24 cellular contexts compared by ENCODE assay signal in the genomic region with DNA sequence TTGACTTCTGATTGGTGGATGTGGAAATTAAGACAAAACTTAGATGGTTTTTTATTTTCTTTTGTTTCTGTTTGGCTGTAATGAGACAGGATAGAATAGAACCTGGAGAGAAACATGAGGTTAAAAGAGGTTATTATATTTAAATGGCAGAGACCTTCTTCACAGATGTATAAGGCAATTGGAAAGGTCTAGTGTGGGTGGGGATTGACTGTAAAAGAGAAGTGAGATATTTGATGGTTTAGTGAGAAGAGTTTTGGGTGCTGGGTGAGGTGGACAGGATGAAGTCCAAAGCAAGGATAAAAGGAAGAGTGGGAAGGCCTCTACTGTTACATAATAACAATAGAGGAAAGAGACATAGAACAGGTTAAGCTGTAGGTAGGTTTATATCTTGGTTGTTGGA. TPM values are rescaled to one million over a fixed set of nuclear protein-coding genes. Genes with fewer than 3 reads are reported as not detected.
DNase-seq lines count a peak whose midpoint lies in the region; ATAC-seq, FAIRE-seq and TF ChIP-seq lines count a peak whose summit lies in the region.
"Had no signal": no experiment of that assay in that cellular context is flagged by ENCODE, and none has a peak within 500 bp of the region (broad histone marks: within the 10 kb centered on the region; RNA-seq: fewer than 3 reads in every experiment).

No MANE protein-coding gene starts in this region.

- no peak for TF ChIP-seq CTCF in HCT116 (IDR thresholded peaks at IDR 0.05 in 2 of 3, conservative IDR thresholded peaks at IDR 0.05 in 1 of 3; ENCODE audit: borderline replicate concordance in 1 of 3, insufficient read depth in 1 of 3, low read depth in 2 of 3, low read length in 2 of 3)
- no peak for TF ChIP-seq CTCF in K562 (IDR thresholded peaks at IDR 0.05 in 2 of 3, conservative IDR thresholded peaks at IDR 0.05 in 1 of 3; ENCODE audit: insufficient read depth in 2 of 3, low read depth in 1 of 3, low read length in 3 of 3)

- no peaks in the 10 kb centered on the region for H3K4me1 Mint-ChIP-seq in stimulated activated naive B cell treated with anti-CD40 and anti-IgM and Interleukin-4, amounts not matched to agents 10 μg/mL and 1 μg/mL and 100 μg/mL, for 72 hours
- H3K4me1 Mint-ChIP-seq: CD14-positive monocyte; CD4-positive, alpha-beta memory T cell; CD4-positive, CD25-positive, alpha-beta regulatory T cell; CD8-positive, alpha-beta memory T cell had no signal

- H3K27me3 ChIP-seq in HCT116 (ENCODE audit: insufficient read depth, low read length) (no peaks in the 10 kb centered on the region), K562 (ENCODE audit: control insufficient read depth in 2 of 2, insufficient read depth in 2 of 2, low read length in 2 of 2) (no peaks in the 10 kb centered on the region)
- H3K27me3 ChIP-seq: BE2C, BLaER1 had no signal

- H3K9me2 ChIP-seq in HCT116 (ENCODE audit: insufficient read depth), result no peaks in the 10 kb centered on the region

- TF ChIP-seq POLR2A in HCT116 (IDR thresholded peaks at IDR 0.05; ENCODE audit: borderline replicate concordance, extremely low read depth, insufficient read depth, insufficient read length) (no peak), K562 (conservative IDR thresholded peaks at IDR 0.05) (no peak)

- no peak overlapping the region for H3K4me3 ChIP-seq in HCT116 (replicated peaks in 1 of 2; ENCODE audit: low read depth in 1 of 2, low read length in 2 of 2)
- H3K4me3 ChIP-seq in K562, result no peak overlapping the region
- H3K4me3 ChIP-seq: BLaER1 had no signal

- intact Hi-C loops in HCT116 (cut with micrococcal nuclease), result no loop called here
- intact Hi-C loops in K562 (cut with micrococcal nuclease), result no loop called here
- intact Hi-C loops in sciatic nerve (cut with DNase I), result no loop called here

- H4K20me1 ChIP-seq in HCT116 (ENCODE audit: insufficient read depth) (no peaks in the 10 kb centered on the region), K562 (replicated peaks; ENCODE audit: control insufficient read depth, insufficient read depth, low read length) (no peaks in the 10 kb centered on the region)
- H4K20me1 ChIP-seq: BLaER1 had no signal

- H3K36me3 ChIP-seq in HCT116 (ENCODE audit: control insufficient read depth in 1 of 2, insufficient read depth in 2 of 2, low read length in 2 of 2) (no peaks in the 10 kb centered on the region), K562 (ENCODE audit: control insufficient read depth, insufficient read depth, low read length) (no peaks in the 10 kb centered on the region)
- H3K36me3 ChIP-seq: BE2C, BLaER1 had no signal

- peaks cover 0 to 5% of the 10 kb centered on the region in 2 donors for H3K27me3 Mint-ChIP-seq in stimulated activated naive B cell treated with anti-CD40 and anti-IgM and Interleukin-4, amounts not matched to agents 10 μg/mL and 1 μg/mL and 100 μg/mL, for 72 hours
- H3K27me3 Mint-ChIP-seq: CD4-positive, CD25-positive, alpha-beta regulatory T cell had no signal

- POLR2A ChIA-PET in HCT116 (lab: Charles Lee) (no interaction called here), K562 (lab: Yijun Ruan, JAX) (no interaction called here)

- no peak for TF ChIP-seq RAD21 in HCT116 (IDR thresholded peaks at IDR 0.05; ENCODE audit: low read depth)
- TF ChIP-seq RAD21 in K562 (CRISPR knock-in tag; conservative IDR thresholded peaks at IDR 0.05 in 1 of 2, IDR thresholded peaks at IDR 0.05 in 1 of 2), result no peak

- no peak overlapping the region for H3K9ac ChIP-seq in HCT116 (ENCODE audit: low read length)
- H3K9ac ChIP-seq in K562 (ENCODE audit: insufficient read depth in 1 of 2, low read depth in 2 of 2, low read length in 2 of 2), result no peak overlapping the region
- H3K9ac ChIP-seq: BLaER1 had no signal

- no peaks in the 10 kb centered on the region for H3K9me3 Mint-ChIP-seq in stimulated activated naive B cell treated with anti-CD40 and anti-IgM and Interleukin-4, amounts not matched to agents 10 μg/mL and 1 μg/mL and 100 μg/mL, for 72 hours

- no peak overlapping the region for H3K4me3 Mint-ChIP-seq in stimulated activated naive B cell treated with anti-CD40 and anti-IgM and Interleukin-4, amounts not matched to agents 10 μg/mL and 1 μg/mL and 100 μg/mL, for 72 hours
- H3K4me3 Mint-ChIP-seq: CD14-positive monocyte; CD4-positive, alpha-beta memory T cell; CD4-positive, CD25-positive, alpha-beta regulatory T cell; CD8-positive, alpha-beta memory T cell had no signal

- H3K79me2 ChIP-seq in HCT116 (ENCODE audit: insufficient read depth, low read length) (no peaks in the 10 kb centered on the region), K562 (ENCODE audit: control insufficient read depth, insufficient read depth, low read length) (no peaks in the 10 kb centered on the region)

- H3K9me3 ChIP-seq in HCT116 (ENCODE audit: control insufficient read depth in 1 of 2, insufficient read depth in 1 of 2, low read depth in 1 of 2, low read length in 2 of 2), result no peaks in the 10 kb centered on the region
- no peaks in the 10 kb centered on the region for H3K9me3 ChIP-seq in K562 (replicated peaks; ENCODE audit: control insufficient read depth, insufficient read depth, low read depth, low read length)
- H3K9me3 ChIP-seq: BE2C, BLaER1 had no signal

- H3K27ac ChIP-seq in HCT116 (ENCODE audit: low read depth, low read length) (no peak overlapping the region), K562 (ENCODE audit: extremely low read depth, low read depth, low read length) (no peak overlapping the region)
- H3K27ac ChIP-seq: BLaER1 had no signal

- no peak for ATAC-seq in HCT116
- no peak for ATAC-seq in K562
- ATAC-seq in stimulated activated naive B cell treated with anti-CD40 and anti-IgM and Interleukin-4, amounts not matched to agents 10 μg/mL and 1 μg/mL and 100 μg/mL, for 72 hours (replicated peaks), result peak; percentile 74 to 79
- ATAC-seq in sciatic nerve, result no peak

- FAIRE-seq in K562 (lab: Jason Lieb, UNC), result no peak
- FAIRE-seq: A204.1, D721Med, GM12892, GM19239 had no signal

- BruUV-seq in HCT116 (replicated peaks; lab: Mats Ljungman, UMichigan), result no TSS peak
- BruUV-seq in K562 (replicated peaks; lab: Mats Ljungman, UMichigan), result no TSS peak

- no peak for TF ChIP-seq EP300 in K562 (IDR thresholded peaks at IDR 0.05; ENCODE audit: low read length)

- H3K4me1 ChIP-seq in HCT116 (ENCODE audit: control insufficient read depth in 1 of 2, insufficient read depth in 2 of 2, low read length in 2 of 2) (peaks cover 4 to 11% of the 10 kb centered on the region in 2 experiments; a peak in 3 of 4 replicates), K562 (replicated peaks in 1 of 2; ENCODE audit: control insufficient read depth in 2 of 2, insufficient read depth in 2 of 2, low read length in 2 of 2) (peaks cover 3 to 14% of the 10 kb centered on the region in 2 experiments; a peak in 3 of 5 replicates)
- H3K4me1 ChIP-seq: BE2C, BLaER1 had no signal

- no peak overlapping the region for H3K4me2 ChIP-seq in HCT116 (ENCODE audit: low read length)
- no peak overlapping the region for H3K4me2 ChIP-seq in K562 (ENCODE audit: insufficient read depth, low read length)
- H3K4me2 ChIP-seq: BLaER1 had no signal

- H3K9me1 ChIP-seq in K562 (ENCODE audit: control insufficient read depth, insufficient read depth, low read length), result no peaks in the 10 kb centered on the region

- H3K36me3 Mint-ChIP-seq in stimulated activated naive B cell treated with anti-CD40 and anti-IgM and Interleukin-4, amounts not matched to agents 10 μg/mL and 1 μg/mL and 100 μg/mL, for 72 hours, result no peaks in the 10 kb centered on the region
- H3K36me3 Mint-ChIP-seq: CD14-positive monocyte; CD4-positive, alpha-beta memory T cell; CD4-positive, CD25-positive, alpha-beta regulatory T cell; CD8-positive, alpha-beta memory T cell had no signal

- H2AFZ ChIP-seq in HCT116 (ENCODE audit: low read depth, low read length, poor library complexity, severe bottlenecking) (peak overlapping the region; percentile 40), K562 (ENCODE audit: low read depth, low read length) (peak overlapping the region; percentile 15; the same call in 1 of the 2 replicates)

- H3K27ac Mint-ChIP-seq in stimulated activated naive B cell treated with anti-CD40 and anti-IgM and Interleukin-4, amounts not matched to agents 10 μg/mL and 1 μg/mL and 100 μg/mL, for 72 hours, result no peak overlapping the region
- H3K27ac Mint-ChIP-seq: CD14-positive monocyte; CD4-positive, alpha-beta memory T cell; CD4-positive, CD25-positive, alpha-beta regulatory T cell; CD8-positive, alpha-beta memory T cell had no signal

- CTCF ChIA-PET in HCT116 (lab: Charles Lee) (no interaction called here), K562 (lab: Yijun Ruan, JAX; ENCODE audit: low intra/inter-chr PET ratio) (no interaction called here)

- DNase-seq in HCT116 (ENCODE audit: low read depth, low spot score), result no peak
- no peak for DNase-seq in K562 (ENCODE audit: extremely low read depth in 1 of 4, low spot score in 3 of 4)
- no peak for DNase-seq in stimulated activated naive B cell treated with anti-CD40 and anti-IgM and Interleukin-4, amounts not matched to agents 10 μg/mL and 1 μg/mL and 100 μg/mL, for 72 hours
- no peak for DNase-seq in D341Med (ENCODE audit: low spot score)
- no peak for DNase-seq in sciatic nerve (ENCODE audit: low spot score)
- DNase-seq in DMS53 treated with DMSO at 0.1 percent for 48 hours (lab: John Stamatoyannopoulos, UW; ENCODE audit: unreplicated experiment), result no peak
- DNase-seq: 8988T; ACHN; BE2C; C1 segment of cervical spinal cord; CD4-positive, alpha-beta memory T cell; CD4-positive, CD25-positive, alpha-beta regulatory T cell; CD8-positive, alpha-beta memory T cell; COR-L47; DMS79; DND-41; EL; GDM1 had no signal

- RAD21 ChIA-PET in HCT116 (lab: Charles Lee; ENCODE audit: low non-redundant PET in 1 of 2, low total read pairs in 2 of 2, uncharacterized antibody in 2 of 2, unreplicated experiment in 2 of 2), result no interaction called here

- in situ Hi-C loops in K562 (cut with MboI), result no loop called here

RNA-seq across cellular contexts. Expression of a gene that starts 43.8 kb away (rescaled TPM):
- total RNA-seq in HCT116 (2021; ENCODE audit: unreplicated experiment) (8.0 TPM), K562 (2014; rRNA removed) (11.3 and 13.0 TPM in 2 replicates), K562 (2014; rRNA removed; fragmentation: Illumina TruSeq; extraction: Trizol) (13.7 and 17.2 TPM in 2 replicates), K562 (2015; rRNA removed; fragmentation: Illumina TruSeq; extraction: Trizol) (29.0 and 29.3 TPM in 2 replicates), K562 (2021) (21.5 and 23.0 TPM in 2 replicates), sciatic nerve (12.3 TPM)
- polyA plus RNA-seq in HCT116 (2012), result 2.5 and 2.7 TPM in 2 replicates
- 4.0 and 12.4 TPM in 2 replicates for total RNA-seq in K562 (2011; cell fraction: chromatin; rRNA removed; ENCODE audit: low replicate concordance)
- 5.7 and 6.2 TPM in 2 replicates for total RNA-seq in K562 (2011; cell fraction: nucleolus; rRNA removed)
- 5.2 and 6.4 TPM in 2 replicates for total RNA-seq in K562 (2011; cell fraction: nucleoplasm; rRNA removed)
- polyA plus RNA-seq in K562 (2011; rRNA removed) (4.8 and 6.1 TPM in 2 replicates), K562 (2014; fragmentation: Illumina TruSeq; extraction: Trizol) (11.1 and 11.6 TPM in 2 replicates), K562 (2014; fragmentation: Nextera tagmentation; extraction: Ambion mirVana) (1 to 10 TPM; 5.3 to 8.1 TPM), K562 (2014; rRNA removed) (9.3 and 9.7 TPM in 2 replicates)
- polyA plus RNA-seq in K562 (2011; cell fraction: cytosol; rRNA removed), result 4.5 and 5.7 TPM in 2 replicates
- 3.7 and 4.0 TPM in 2 replicates for polyA plus RNA-seq in K562 (2011; cell fraction: nucleus; rRNA removed)
- 9.0 and 13.2 TPM in 2 replicates for polyA plus RNA-seq in K562 (2012)
- 10.7 and 12.0 TPM in 2 replicates for polyA minus RNA-seq in K562 (2011; rRNA and poly(A)+ RNA removed)
- 6.6 and 9.7 TPM in 2 replicates for polyA minus RNA-seq in K562 (2011; cell fraction: cytosol; rRNA and poly(A)+ RNA removed)
- 5.8 and 6.6 TPM in 2 replicates for polyA minus RNA-seq in K562 (2011; cell fraction: nucleus; rRNA and poly(A)+ RNA removed)
- polyA plus RNA-seq: CD4-positive, alpha-beta memory T cell; CD8-positive, alpha-beta memory T cell had no signal

Comparison
In these comparisons a context has a peak if more than half of its experiments do, and no peak if none do; other contexts are left out.
1. ATAC-seq: peak in stimulated activated naive B cell treated with anti-CD40 and anti-IgM and Interleukin-4, amounts not matched to agents 10 μg/mL and 1 μg/mL and 100 μg/mL, for 72 hours (2 of 2); none in HCT116 (single experiment), K562 (single experiment) and sciatic nerve (single experiment).